15 cellular contexts compared by ENCODE assay signal in the genomic region with DNA sequence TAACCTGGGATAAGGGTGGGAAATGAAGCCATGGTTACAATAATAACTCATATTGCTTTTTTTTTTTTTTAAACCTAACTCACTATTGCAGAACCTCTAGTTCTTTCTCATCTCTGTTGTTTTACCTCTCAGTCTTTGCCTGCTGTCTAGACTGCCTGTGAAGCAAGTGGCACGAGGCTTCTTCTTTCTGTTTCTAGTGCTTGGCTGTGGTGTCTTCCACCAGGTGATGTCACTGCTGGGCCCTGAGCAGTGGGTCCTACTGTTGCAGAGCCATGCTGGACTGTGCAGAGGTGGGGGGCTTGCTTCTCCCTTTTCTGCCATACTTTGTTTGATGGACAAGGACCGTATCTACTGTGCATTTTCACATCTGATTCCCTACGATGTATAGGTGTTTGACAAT. TPM values are rescaled to one million over a fixed set of nuclear protein-coding genes. Genes with fewer than 3 reads are reported as not detected.
DNase-seq lines count a peak whose midpoint lies in the region; ATAC-seq and TF ChIP-seq lines count a peak whose summit lies in the region.
"Had no signal": no experiment of that assay in that cellular context is flagged by ENCODE, and none has a peak within 500 bp of the region (broad histone marks: within the 10 kb centered on the region; RNA-seq: fewer than 3 reads in every experiment).

No MANE protein-coding gene starts in this region.

- H3K36me3 Mint-ChIP-seq in nephron progenitor cell (ENCODE audit: low read depth) = no peaks in the 10 kb centered on the region
- H3K36me3 Mint-ChIP-seq: memory B cell had no signal

- no peak for TF ChIP-seq CTCF in GM20000 (IDR thresholded peaks at IDR 0.05; ENCODE audit: extremely low read depth, missing control alignments)
- no peak for TF ChIP-seq CTCF in MM.1S (IDR thresholded peaks at IDR 0.05; ENCODE audit: low read length)
- no peak for TF ChIP-seq CTCF in nephron progenitor cell (IDR thresholded peaks at IDR 0.05)
- TF ChIP-seq CTCF in colonic mucosa (IDR thresholded peaks at IDR 0.05) = no peak

- H3K36me3 ChIP-seq in MM.1S (replicated peaks; ENCODE audit: insufficient read depth, low read length) (no peaks in the 10 kb centered on the region), colonic mucosa (no peaks in the 10 kb centered on the region)
- H3K36me3 ChIP-seq: sigmoid colon had no signal

- H3K27ac ChIP-seq in MM.1S (ENCODE audit: low read length) = no peak overlapping the region
- no peak overlapping the region for H3K27ac ChIP-seq in colonic mucosa
- H3K27ac ChIP-seq: sigmoid colon, testis had no signal

- H3K4me2 ChIP-seq in MM.1S (ENCODE audit: low read depth, low read length) = no peak overlapping the region

- H3K9me2 ChIP-seq in MM.1S (replicated peaks; ENCODE audit: insufficient read depth, low read length) = no peaks in the 10 kb centered on the region

- H3K27ac Mint-ChIP-seq in nephron progenitor cell = peak overlapping the region; percentile 55
- H3K27ac Mint-ChIP-seq: memory B cell, progenitor cell of endocrine pancreas had no signal

- H2AFZ ChIP-seq in MM.1S (ENCODE audit: low read length) = no peak overlapping the region

- H3K9ac ChIP-seq in MM.1S (ENCODE audit: low read length) (no peak overlapping the region), colonic mucosa (ENCODE audit: low read depth in 2 of 2, low read length in 2 of 2) (no peak overlapping the region)

- H4K20me1 ChIP-seq in MM.1S (ENCODE audit: insufficient read depth, low read length) = no peaks in the 10 kb centered on the region

- peaks cover 13% of the 10 kb centered on the region for H3K4me1 Mint-ChIP-seq in nephron progenitor cell

- intact Hi-C loops in colonic mucosa (cut with DNase I) = no loop called here

- H3K4me3 ChIP-seq in MM.1S (ENCODE audit: low read length) (no peak overlapping the region), colonic mucosa (no peak overlapping the region)
- H3K4me3 ChIP-seq: sigmoid colon, testis had no signal

- H3K4me1 ChIP-seq in MM.1S (ENCODE audit: low read length) (no peaks in the 10 kb centered on the region), colonic mucosa (no peaks in the 10 kb centered on the region)
- H3K4me1 ChIP-seq: sigmoid colon, testis had no signal

- ATAC-seq in GM18502 (IDR thresholded peaks at IDR 0.05; ENCODE audit: poor library complexity, unreplicated experiment) = peak; percentile 53
- ATAC-seq: activated CD4-positive, CD25-positive, alpha-beta regulatory T cell treated with anti-CD3 and anti-CD28 coated beads, Interleukin-2, amount 50 U/mL, for 24 hours had no signal

- no peaks in the 10 kb centered on the region for H3F3A ChIP-seq in MM.1S (ENCODE audit: insufficient read depth, low read length)

- H3K27me3 ChIP-seq in MM.1S (replicated peaks; ENCODE audit: insufficient read depth, low read length) = no peaks in the 10 kb centered on the region
- H3K27me3 ChIP-seq in colonic mucosa = no peaks in the 10 kb centered on the region
- H3K27me3 ChIP-seq: sigmoid colon, testis had no signal

- DNase-seq in GM20000 (ENCODE audit: low spot score) = peak; percentile 16
- peak; percentile 10 for DNase-seq in MM.1S
- no peak for DNase-seq in nephron progenitor cell
- no peak for DNase-seq in colonic mucosa
- no peak for DNase-seq in NCI-H2107 treated with DMSO at 0.1 percent for 48 hours (lab: John Stamatoyannopoulos, UW; ENCODE audit: unreplicated experiment)
- no peak for DNase-seq in AG08395 (ENCODE audit: low spot score)
- DNase-seq: activated CD8-positive, alpha-beta memory T cell treated with anti-CD3 and anti-CD28 coated beads, Interleukin-2, amount 50 U/mL, for 48 hours; NCI-H524 treated with DMSO at 0.1 percent for 48 hours; sigmoid colon; stimulated activated naive CD4-positive, alpha-beta T cell treated with Interleukin-2 at 50 U/mL for 16 hours; testis had no signal

- no peaks in the 10 kb centered on the region for H3K27me3 Mint-ChIP-seq in nephron progenitor cell (ENCODE audit: low read depth, poor library complexity)

- no peak overlapping the region for H3K4me3 Mint-ChIP-seq in nephron progenitor cell
- H3K4me3 Mint-ChIP-seq: memory B cell had no signal

- no peaks in the 10 kb centered on the region for H3K79me2 ChIP-seq in MM.1S (ENCODE audit: low read length)

- H3K9me3 ChIP-seq in MM.1S (replicated peaks; ENCODE audit: insufficient read depth, low read length) (no peaks in the 10 kb centered on the region), colonic mucosa (no peaks in the 10 kb centered on the region)
- H3K9me3 ChIP-seq: sigmoid colon, testis had no signal

- H3K9me3 Mint-ChIP-seq in nephron progenitor cell = no peaks in the 10 kb centered on the region
- H3K9me3 Mint-ChIP-seq: memory B cell had no signal

RNA-seq across cellular contexts. Expression of gene ZNF326, which starts 51.7 kb away (rescaled TPM):
- total RNA-seq in colonic mucosa = 10 to 100 TPM; 24.6 TPM

Comparison
In these comparisons a context has a peak if more than half of its experiments do, and no peak if none do; other contexts are left out.
1. DNase-seq: peak in GM20000 (single experiment) and MM.1S (single experiment); none in nephron progenitor cell (single experiment), colonic mucosa (single experiment), NCI-H2107 treated with DMSO at 0.1 percent for 48 hours (single experiment) and AG08395 (single experiment).